In the genomic region with DNA sequence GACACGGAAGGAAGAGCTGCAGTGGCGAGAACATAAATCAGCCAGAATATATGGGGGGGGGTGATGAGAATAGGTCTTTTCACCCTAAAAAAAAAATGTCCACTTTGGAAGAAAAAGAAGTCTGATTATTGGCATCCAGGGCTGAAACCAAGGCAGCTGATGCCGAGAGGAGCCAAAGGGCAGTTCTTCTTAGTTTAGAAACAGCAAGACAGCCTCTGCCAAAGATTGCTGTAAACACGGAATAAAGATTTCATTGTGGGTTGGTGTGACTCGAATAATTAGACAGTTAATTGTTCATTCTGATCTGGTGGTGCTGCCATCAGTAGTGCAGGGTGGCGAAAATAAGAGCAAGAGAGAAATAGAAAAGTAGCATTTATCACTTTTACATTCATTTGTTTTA, we compare ENCODE assay signal across 14 cellular contexts. TPM values are rescaled to one million over a fixed set of nuclear protein-coding genes. Genes with fewer than 3 reads are reported as not detected.
DNase-seq lines count a peak whose midpoint lies in the region; ATAC-seq and TF ChIP-seq lines count a peak whose summit lies in the region.
"Had no signal": no experiment of that assay in that cellular context is flagged by ENCODE, and none has a peak within 500 bp of the region (broad histone marks: within the 10 kb centered on the region; RNA-seq: fewer than 3 reads in every experiment).

No MANE protein-coding gene starts in this region.

- POLR2A ChIA-PET in CD8-positive, alpha-beta T cell (lab: Charles Lee), result no interaction called here

- ATAC-seq in CD8-positive, alpha-beta T cell, result no peak
- no peak for ATAC-seq in GM21619 (IDR thresholded peaks at IDR 0.05; ENCODE audit: unreplicated experiment)
- ATAC-seq: K562 had no signal

- peak; percentile 94 for DNase-seq in Ammon's horn (ENCODE audit: low spot score)
- peak; percentile 98 for DNase-seq in globus pallidus (ENCODE audit: low spot score)
- DNase-seq in nucleus accumbens (lab: John Stamatoyannopoulos, UW), result peak in 51 of 56 donors; percentile 3 to 87 (median 65)
- no peak for DNase-seq in Peyer's patch
- no peak for DNase-seq in CD8-positive, alpha-beta T cell
- no peak for DNase-seq in trophoblast cell
- DNase-seq: NCI-H1930, NCI-H510A treated with DMSO at 0.1 percent for 48 hours had no signal

- no peak for TF ChIP-seq POLR2A in Peyer's patch (IDR thresholded peaks at IDR 0.05)

- H2BK5ac ChIP-seq in trophoblast cell (ENCODE audit: low read depth, low read length, poor library complexity), result no peak overlapping the region

- no CpG with 5 or more reads among the region's 6 CpGs for WGBS in trophoblast cell (ENCODE audit: extremely low coverage, insufficient coverage, insufficient read length)

- no peak overlapping the region for H4K12ac ChIP-seq in trophoblast cell (ENCODE audit: low read depth, low read length)

- intact Hi-C loops in CD8-positive, alpha-beta T cell (cut with DNase I, micrococcal nuclease), result no loop called here

- H3K4ac ChIP-seq in trophoblast cell (ENCODE audit: low read depth, low read length), result no peak overlapping the region

- no peak overlapping the region for H3K23ac ChIP-seq in trophoblast cell (ENCODE audit: low read length)

- H3K4me2 ChIP-seq in trophoblast cell (ENCODE audit: low read length), result no peak overlapping the region

- no peak overlapping the region for H3K9ac ChIP-seq in trophoblast cell (ENCODE audit: low read length)

- H3K27ac ChIP-seq in angular gyrus (ENCODE audit: low read depth, low read length) (peak overlapping the region; percentile 95), Peyer's patch (no peak overlapping the region), trophoblast cell (ENCODE audit: low read depth, low read length) (no peak overlapping the region)
- H3K27ac ChIP-seq in CD8-positive, alpha-beta T cell (ENCODE audit: low read depth, low read length), result no peak overlapping the region
- H3K27ac ChIP-seq: 22Rv1 had no signal

- peaks cover 25% of the 10 kb centered on the region for H3K27me3 Mint-ChIP-seq in CD8-positive, alpha-beta T cell (ENCODE audit: low read depth)

- no peaks in the 10 kb centered on the region for H3K36me3 Mint-ChIP-seq in CD8-positive, alpha-beta T cell

- no peak overlapping the region for H2AFZ ChIP-seq in trophoblast cell (ENCODE audit: insufficient read depth, low read length, poor library complexity)

- no peak overlapping the region for H2BK120ac ChIP-seq in trophoblast cell (ENCODE audit: insufficient read depth, low read length, poor library complexity)

- CTCF ChIA-PET in CD8-positive, alpha-beta T cell (lab: Charles Lee), result no interaction called here

- H3K4me3 Mint-ChIP-seq in CD8-positive, alpha-beta T cell, result no peak overlapping the region

- no peaks in the 10 kb centered on the region for H3K9me3 Mint-ChIP-seq in CD8-positive, alpha-beta T cell

- H3K27ac Mint-ChIP-seq in CD8-positive, alpha-beta T cell, result no peak overlapping the region

- no peaks in the 10 kb centered on the region for H3K79me1 ChIP-seq in trophoblast cell (ENCODE audit: low read length)

- peaks cover 0 to 4% of the 10 kb centered on the region in 2 donors for H3K27me3 ChIP-seq in Peyer's patch
- H3K27me3 ChIP-seq in CD8-positive, alpha-beta T cell (ENCODE audit: insufficient read depth, low read length), result no peaks in the 10 kb centered on the region
- peaks cover 14% of the 10 kb centered on the region for H3K27me3 ChIP-seq in trophoblast cell (ENCODE audit: insufficient read depth, low read length)

- no peak overlapping the region for H2BK12ac ChIP-seq in trophoblast cell (ENCODE audit: low read length)

- H3K79me2 ChIP-seq in trophoblast cell (ENCODE audit: control insufficient read depth, insufficient read depth, low read length, poor library complexity), result no peaks in the 10 kb centered on the region

- no peak overlapping the region for H2AK5ac ChIP-seq in trophoblast cell (ENCODE audit: low read length)

- H3K4me1 ChIP-seq in Peyer's patch (peaks cover 0 to 15% (median 0%) of the 10 kb centered on the region in 4 donors), trophoblast cell (ENCODE audit: control insufficient read depth in 1 of 2, insufficient read depth in 2 of 2, low read length in 2 of 2) (peaks cover 5 to 15% of the 10 kb centered on the region in 2 experiments)
- no peaks in the 10 kb centered on the region for H3K4me1 ChIP-seq in CD8-positive, alpha-beta T cell (ENCODE audit: insufficient read depth, low read length)

- H3K4me3 ChIP-seq in Peyer's patch, result no peak overlapping the region
- no peak overlapping the region for H3K4me3 ChIP-seq in CD8-positive, alpha-beta T cell (ENCODE audit: low read depth, low read length)
- no peak overlapping the region for H3K4me3 ChIP-seq in trophoblast cell (ENCODE audit: low read depth, low read length)
- H3K4me3 ChIP-seq: K562 had no signal

- H4K8ac ChIP-seq in trophoblast cell (ENCODE audit: low read depth, low read length), result no peak overlapping the region

- TF ChIP-seq CTCF in Peyer's patch (IDR thresholded peaks at IDR 0.05), result no peak
- TF ChIP-seq CTCF in CD8-positive, alpha-beta T cell (IDR thresholded peaks at IDR 0.05), result no peak

- H4K91ac ChIP-seq in trophoblast cell (ENCODE audit: low read depth, low read length), result no peak overlapping the region

- H3K4me1 Mint-ChIP-seq in CD8-positive, alpha-beta T cell (ENCODE audit: low read depth), result no peaks in the 10 kb centered on the region

- no peaks in the 10 kb centered on the region for H3K36me3 ChIP-seq in Peyer's patch
- H3K36me3 ChIP-seq in CD8-positive, alpha-beta T cell (ENCODE audit: insufficient read depth, low read length), result no peaks in the 10 kb centered on the region
- no peaks in the 10 kb centered on the region for H3K36me3 ChIP-seq in trophoblast cell (ENCODE audit: control insufficient read depth in 1 of 2, insufficient read depth in 2 of 2, low read length in 2 of 2)

- no peak overlapping the region for H3K18ac ChIP-seq in trophoblast cell (ENCODE audit: low read length)

- no peak overlapping the region for H3K14ac ChIP-seq in trophoblast cell (ENCODE audit: low read length)

- H3K9me3 ChIP-seq in Peyer's patch (no peaks in the 10 kb centered on the region), trophoblast cell (ENCODE audit: insufficient read depth, low read depth, low read length) (no peaks in the 10 kb centered on the region)
- H3K9me3 ChIP-seq in CD8-positive, alpha-beta T cell (ENCODE audit: low read length), result no peaks in the 10 kb centered on the region

RNA-seq across cellular contexts. Expression of a gene that starts 3.5 kb away (rescaled TPM):
- 1 to 10 TPM in 3 of 4 donors, under 1 TPM in 1; 0.83 to 5.5 (median 2.0) TPM for total RNA-seq in Peyer's patch
- under 1 TPM; 0.30 to 0.33 TPM for total RNA-seq in CD8-positive, alpha-beta T cell
- polyA plus RNA-seq in trophoblast cell (2013), result 1.7 and 2.0 TPM in 2 replicates
- total RNA-seq: Daoy, K562 had no signal
- polyA plus RNA-seq: AG04450, K562 had no signal

Comparison
In these comparisons a context has a peak if more than half of its experiments do, and no peak if none do; other contexts are left out.
1. DNase-seq: peak in Ammon's horn (single experiment), globus pallidus (single experiment) and nucleus accumbens (51 of 56); none in Peyer's patch (0 of 3), CD8-positive, alpha-beta T cell (0 of 7) and trophoblast cell (0 of 2).